16 cellular contexts compared by ENCODE assay signal in genomic region chr15:86229966-86230365, GRCh38.
A peak's percentile ranks its signal among the peaks of the same experiment; 100 is the strongest.
DNase-seq lines count a peak whose midpoint lies in the region; ATAC-seq and TF ChIP-seq lines count a peak whose summit lies in the region.
"Had no signal": no experiment of that assay in that cellular context is flagged by ENCODE, and none has a peak within 500 bp of the region (broad histone marks: within the 10 kb centered on the region; RNA-seq: fewer than 3 reads in every experiment).

No MANE protein-coding gene starts in this region.

- H4K8ac ChIP-seq in mesendoderm (ENCODE audit: low read depth, low read length): no peak overlapping the region

- no peaks in the 10 kb centered on the region for H3K36me3 ChIP-seq in mesendoderm (ENCODE audit: control insufficient read depth, insufficient read depth, low read length)
- H3K36me3 ChIP-seq: BLaER1 had no signal

- TF ChIP-seq CTCF in GM13977 (IDR thresholded peaks at IDR 0.05; ENCODE audit: extremely low read depth, insufficient read depth, missing control alignments): no peak

- no peak overlapping the region for H2BK120ac ChIP-seq in mesendoderm (ENCODE audit: low read depth, low read length)

- H3K4me1 ChIP-seq in mesendoderm (ENCODE audit: control insufficient read depth, low read depth, low read length): peaks cover 4% of the 10 kb centered on the region
- H3K4me1 ChIP-seq: BLaER1 had no signal

- H3K79me1 ChIP-seq in mesendoderm (ENCODE audit: low read length): no peaks in the 10 kb centered on the region

- WGBS in mesendoderm (ENCODE audit: extremely low coverage, insufficient coverage, low lambda C conversion rate): no CpG with 5 or more reads among the region's 6 CpGs

- no peak overlapping the region for H3K4ac ChIP-seq in mesendoderm (ENCODE audit: low read depth, low read length)

- H3K18ac ChIP-seq in mesendoderm (ENCODE audit: low read length): no peak overlapping the region

- no peak overlapping the region for H2BK15ac ChIP-seq in mesendoderm (replicated peaks; ENCODE audit: low read depth)

- H3K56ac ChIP-seq in mesendoderm (ENCODE audit: low read length): no peak overlapping the region

- H3K27ac ChIP-seq in mesendoderm (ENCODE audit: low read depth, low read length): no peak overlapping the region
- H3K27ac ChIP-seq: BLaER1 had no signal

- no peak for ATAC-seq in HG03196 (IDR thresholded peaks at IDR 0.05; ENCODE audit: unreplicated experiment)
- ATAC-seq: HCT116 had no signal

- H4K5ac ChIP-seq in mesendoderm (ENCODE audit: low read length): no peak overlapping the region

- in situ Hi-C loops in GM13977 (cut with MboI; ENCODE audit: low pct_unique_long_range_greater_than_20kb, low sequenced_read_pairs, unreplicated experiment): no loop called here

- no peak overlapping the region for H3K9ac ChIP-seq in mesendoderm (ENCODE audit: low read length)
- H3K9ac ChIP-seq: BLaER1 had no signal

- H3K79me2 ChIP-seq in mesendoderm (ENCODE audit: control insufficient read depth, insufficient read depth, low read length): no peaks in the 10 kb centered on the region

- no peak overlapping the region for H3K4me3 ChIP-seq in mesendoderm (ENCODE audit: low read length)
- H3K4me3 ChIP-seq: BLaER1 had no signal

- H2BK5ac ChIP-seq in mesendoderm (ENCODE audit: low read length): no peak overlapping the region

- DNase-seq in ELF-1 (ENCODE audit: low read depth, low spot score) (peak; percentile 33), SK-N-DZ (ENCODE audit: low spot score) (peak; percentile 33), mesendoderm (peak; percentile 66), GM13977 (ENCODE audit: low spot score) (no peak)
- no peak for DNase-seq in stimulated activated naive CD4-positive, alpha-beta T cell treated with Interleukin-2 at 50 U/mL for 16 hours (lab: John Stamatoyannopoulos, UW)
- DNase-seq: CD4-positive, alpha-beta T cell; CD8-positive, alpha-beta memory T cell; DMS153; DMS79; EL; GF-D8; H9; HFFc6 had no signal

- no peak overlapping the region for H3K23ac ChIP-seq in mesendoderm (ENCODE audit: low read length)

- no peak overlapping the region for H3K4me2 ChIP-seq in mesendoderm (ENCODE audit: low read length)
- H3K4me2 ChIP-seq: BLaER1 had no signal

- H3K27me3 ChIP-seq in mesendoderm (ENCODE audit: insufficient read depth, low read length, poor library complexity): no peaks in the 10 kb centered on the region
- H3K27me3 ChIP-seq: BLaER1 had no signal

- H2AK5ac ChIP-seq in mesendoderm (ENCODE audit: low read length): no peak overlapping the region

Comparison
In these comparisons a context has a peak if more than half of its experiments do, and no peak if none do; other contexts are left out.
1. DNase-seq: peak in ELF-1 (single experiment), SK-N-DZ (single experiment) and mesendoderm (single experiment); none in GM13977 (single experiment) and stimulated activated naive CD4-positive, alpha-beta T cell treated with Interleukin-2 at 50 U/mL for 16 hours (single experiment).